In genomic region chr16:68236804-68237242, GRCh38 we compare ENCODE assay signal across 8 cellular contexts. TPM values are rescaled to one million over a fixed set of nuclear protein-coding genes. Genes with fewer than 3 reads are reported as not detected.
DNase-seq lines count a peak whose midpoint lies in the region; ATAC-seq and TF ChIP-seq lines count a peak whose summit lies in the region.

No MANE protein-coding gene starts in this region.

- no peak for TF ChIP-seq CTCF in GM20000 (IDR thresholded peaks at IDR 0.05; ENCODE audit: extremely low read depth, missing control alignments)
- TF ChIP-seq CTCF in fibroblast of pulmonary artery (IDR thresholded peaks at IDR 0.05; ENCODE audit: low read length, missing control alignments), result no peak

- DNase-seq in GM20000 (ENCODE audit: low spot score) (peak; percentile 61), SJSA1 (ENCODE audit: low read depth in 1 of 2, low spot score in 2 of 2) (no peak), fibroblast of pulmonary artery (ENCODE audit: low read depth) (no peak), COLO829 (ENCODE audit: low spot score) (no peak), RKO (ENCODE audit: low spot score) (no peak)
- DNase-seq in activated CD4-positive, alpha-beta T cell treated with anti-CD3 and anti-CD28 coated beads for 48 hours, result no peak

- H3K27ac ChIP-seq in SJSA1 (peak overlapping the region; percentile 78), rectal smooth muscle tissue (ENCODE audit: low read depth, low read length) (peak overlapping the region; percentile 48)

- H3K9ac ChIP-seq in rectal smooth muscle tissue (ENCODE audit: low read length), result peak overlapping the region; percentile 25

- H3K4me1 ChIP-seq in SJSA1 (replicated peaks) (peaks cover 18% of the 10 kb centered on the region), rectal smooth muscle tissue (ENCODE audit: control insufficient read depth, insufficient read depth, low read length) (peaks cover 6% of the 10 kb centered on the region)

- H3K36me3 ChIP-seq in SJSA1 (no peaks in the 10 kb centered on the region), rectal smooth muscle tissue (ENCODE audit: control insufficient read depth, insufficient read depth, low read length) (peaks cover 4% of the 10 kb centered on the region)

- peak overlapping the region; percentile 37 for H3K4me3 ChIP-seq in SJSA1
- H3K4me3 ChIP-seq in fibroblast of pulmonary artery (replicated peaks; ENCODE audit: low read depth, low read length), result peak overlapping the region; percentile 64
- H3K4me3 ChIP-seq in rectal smooth muscle tissue (ENCODE audit: low read length), result peak overlapping the region; percentile 89

- H3K27me3 ChIP-seq in SJSA1 (replicated peaks), result no peaks in the 10 kb centered on the region
- no peaks in the 10 kb centered on the region for H3K27me3 ChIP-seq in rectal smooth muscle tissue (ENCODE audit: control insufficient read depth, insufficient read depth, low read length)

- no peak for ATAC-seq in HG02938 (IDR thresholded peaks at IDR 0.05; ENCODE audit: unreplicated experiment)

- H3K9me3 ChIP-seq in SJSA1 (replicated peaks), result no peaks in the 10 kb centered on the region

RNA-seq across cellular contexts. Expression of gene ESRP2, which starts 0.9 kb away (rescaled TPM):
- 0.24 TPM in 1 of 2 replicates, not detected in the other for total RNA-seq in SJSA1 (2014; rRNA removed; shearing (Covaris generic))

RNA-seq across cellular contexts. Expression of gene PLA2G15, which starts 8.3 kb away (rescaled TPM):
- total RNA-seq in SJSA1 (2014; rRNA removed; shearing (Covaris generic)), result 20.3 and 28.9 TPM in 2 replicates

RNA-seq across cellular contexts. Expression of gene SLC7A6, which starts 27.5 kb away (rescaled TPM):
- 13.2 and 27.4 TPM in 2 replicates for total RNA-seq in SJSA1 (2014; rRNA removed; shearing (Covaris generic))

Comparison
In these comparisons a context has a peak if more than half of its experiments do, and no peak if none do; other contexts are left out.
1. H3K4me3 ChIP-seq: peak in every context shown above with its lines; median percentile 89 in rectal smooth muscle tissue; 64 in fibroblast of pulmonary artery; 37 in SJSA1.